ENCODE assay signal across 11 cellular contexts in the genomic region with DNA sequence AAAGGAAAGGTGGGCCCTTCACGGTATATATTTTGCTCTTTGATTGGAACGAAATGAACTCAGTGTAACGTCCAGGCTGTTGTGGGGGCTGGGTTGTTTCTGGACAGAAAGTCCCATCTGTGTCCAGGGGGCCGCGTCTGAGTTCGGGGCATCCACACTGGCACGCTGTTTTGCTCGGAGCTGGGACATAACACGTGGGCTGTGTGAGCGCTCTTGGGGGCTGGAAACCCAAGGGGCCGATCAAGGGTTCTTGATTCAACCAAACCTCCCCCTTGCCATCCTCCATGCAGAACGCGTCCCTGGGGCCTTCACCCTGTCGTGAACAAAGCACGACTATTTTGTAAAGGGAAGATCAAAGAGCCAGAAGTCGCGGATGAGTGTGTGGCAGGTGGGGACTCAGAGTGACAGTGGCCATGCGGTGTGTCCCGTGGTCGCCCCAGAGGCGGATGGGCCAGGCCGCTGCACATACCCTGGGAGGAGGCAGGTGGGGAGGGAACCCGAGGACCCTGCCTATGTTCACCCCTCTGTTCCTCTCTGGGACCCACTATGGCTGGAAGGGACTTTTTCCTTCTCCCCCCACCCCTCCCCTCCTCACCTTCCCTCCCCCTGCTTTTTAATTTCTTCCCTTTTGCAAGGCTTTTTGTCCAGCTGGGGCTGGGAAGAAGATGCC.
A peak's percentile ranks its signal among the peaks of the same experiment; 100 is the strongest.
DNase-seq lines count a peak whose midpoint lies in the region; ATAC-seq and TF ChIP-seq lines count a peak whose summit lies in the region.
"Had no signal": no experiment of that assay in that cellular context is flagged by ENCODE, and none has a peak within 500 bp of the region (broad histone marks: within the 10 kb centered on the region; RNA-seq: fewer than 3 reads in every experiment).

No MANE protein-coding gene starts in this region.

- TF ChIP-seq CTCF in AG04449 (IDR thresholded peaks at IDR 0.05; ENCODE audit: insufficient read depth, low read length, missing control alignments) (no peak), mesothelial cell of epicardium (IDR thresholded peaks at IDR 0.05; ENCODE audit: unreplicated experiment) (no peak), natural killer cell (IDR thresholded peaks at IDR 0.05) (no peak)

- peak overlapping the region; percentile 51 for H3K4me3 ChIP-seq in AG04449 (ENCODE audit: low read depth, low read length)
- peak overlapping the region; percentile 59 for H3K4me3 ChIP-seq in H7 (ENCODE audit: insufficient read depth, low read depth, low read length)

- no peak for DNase-seq in AG04449 (ENCODE audit: low read depth, low spot score)
- DNase-seq in H7: peak; percentile 66
- no peak for DNase-seq in activated naive CD8-positive, alpha-beta T cell treated with anti-CD3 and anti-CD28 coated beads, Interleukin-2, amount 50 U/mL, for 24 hours
- no peak for DNase-seq in mesothelial cell of epicardium (ENCODE audit: low spot score in 2 of 2, unreplicated experiment in 2 of 2)
- no peak for DNase-seq in NCI-H748 treated with DMSO at 0.1 percent for 48 hours (lab: John Stamatoyannopoulos, UW)
- DNase-seq in natural killer cell: no peak
- DNase-seq in midbrain (lab: John Stamatoyannopoulos, UW): no peak
- DNase-seq in activated CD4-positive, alpha-beta memory T cell treated with anti-CD3 and anti-CD28 coated beads, Interleukin-2, amount 10 ng/mL, durations not matched to agents 7 days and 5 days: no peak
- DNase-seq: activated CD4-positive, alpha-beta T cell treated with anti-CD3 and anti-CD28 coated beads for 1 hour had no signal

- peaks cover 25% of the 10 kb centered on the region for H3K27me3 ChIP-seq in H7 (ENCODE audit: control insufficient read depth, insufficient read depth, low read length)

- intact Hi-C loops in natural killer cell (cut with micrococcal nuclease): no loop called here

- H3K4me3 Mint-ChIP-seq in activated naive CD8-positive, alpha-beta T cell treated with anti-CD3 and anti-CD28 coated beads, Interleukin-2, amount 50 U/mL, for 24 hours: peak overlapping the region; percentile 63
- H3K4me3 Mint-ChIP-seq in mesothelial cell of epicardium: peak overlapping the region; percentile 57
- no peak overlapping the region for H3K4me3 Mint-ChIP-seq in natural killer cell
- no peak overlapping the region for H3K4me3 Mint-ChIP-seq in activated CD4-positive, alpha-beta memory T cell treated with anti-CD3 and anti-CD28 coated beads, Interleukin-2, amount 10 ng/mL, durations not matched to agents 7 days and 5 days
- H3K4me3 Mint-ChIP-seq: central memory CD8-positive, alpha-beta T cell had no signal

- CTCF ChIA-PET in AG04449 (lab: Yijun Ruan, JAX): interaction anchor here (0.8 to 2.9 kb wide), 4 partner anchors 9 to 486 kb away, joined by 3 to 11 read pairs (median 4); no protein-coding TSS in a partner anchor
- CTCF ChIA-PET in activated CD4-positive, alpha-beta memory T cell treated with anti-CD3 and anti-CD28 coated beads, Interleukin-2, amount 10 ng/mL, durations not matched to agents 7 days and 5 days (lab: Charles Lee): no interaction called here

- H3K27ac Mint-ChIP-seq in activated naive CD8-positive, alpha-beta T cell treated with anti-CD3 and anti-CD28 coated beads, Interleukin-2, amount 50 U/mL, for 24 hours: no peak overlapping the region
- H3K27ac Mint-ChIP-seq in mesothelial cell of epicardium (no peak overlapping the region), natural killer cell (no peak overlapping the region)
- H3K27ac Mint-ChIP-seq in activated CD4-positive, alpha-beta memory T cell treated with anti-CD3 and anti-CD28 coated beads, Interleukin-2, amount 10 ng/mL, durations not matched to agents 7 days and 5 days: no peak overlapping the region

- POLR2A ChIA-PET in AG04449 (lab: Yijun Ruan, JAX): no interaction called here
- POLR2A ChIA-PET in activated CD4-positive, alpha-beta memory T cell treated with anti-CD3 and anti-CD28 coated beads, Interleukin-2, amount 10 ng/mL, durations not matched to agents 7 days and 5 days (lab: Charles Lee): interaction anchor here (0.6 to 0.8 kb wide), 2 partner anchors 93 to 139 kb away, joined by 3 read pairs; no protein-coding TSS in a partner anchor

- ATAC-seq in activated naive CD8-positive, alpha-beta T cell treated with anti-CD3 and anti-CD28 coated beads, Interleukin-2, amount 50 U/mL, for 24 hours: no peak
- ATAC-seq in natural killer cell: no peak

- no peaks in the 10 kb centered on the region for H3K36me3 Mint-ChIP-seq in activated naive CD8-positive, alpha-beta T cell treated with anti-CD3 and anti-CD28 coated beads, Interleukin-2, amount 50 U/mL, for 24 hours (ENCODE audit: low read depth)
- no peaks in the 10 kb centered on the region for H3K36me3 Mint-ChIP-seq in mesothelial cell of epicardium
- H3K36me3 Mint-ChIP-seq in natural killer cell: no peaks in the 10 kb centered on the region
- no peaks in the 10 kb centered on the region for H3K36me3 Mint-ChIP-seq in activated CD4-positive, alpha-beta memory T cell treated with anti-CD3 and anti-CD28 coated beads, Interleukin-2, amount 10 ng/mL, durations not matched to agents 7 days and 5 days (ENCODE audit: low read depth)

- H3K27me3 Mint-ChIP-seq in activated naive CD8-positive, alpha-beta T cell treated with anti-CD3 and anti-CD28 coated beads, Interleukin-2, amount 50 U/mL, for 24 hours: peaks cover 17% of the 10 kb centered on the region
- H3K27me3 Mint-ChIP-seq in mesothelial cell of epicardium (ENCODE audit: low read depth): peaks cover 60% of the 10 kb centered on the region
- peaks cover 10 to 18% of the 10 kb centered on the region in 2 donors for H3K27me3 Mint-ChIP-seq in natural killer cell (ENCODE audit: low read depth in 2 of 2)
- peaks cover 35% of the 10 kb centered on the region for H3K27me3 Mint-ChIP-seq in activated CD4-positive, alpha-beta memory T cell treated with anti-CD3 and anti-CD28 coated beads, Interleukin-2, amount 10 ng/mL, durations not matched to agents 7 days and 5 days

- peaks cover 6% of the 10 kb centered on the region for H3K4me1 Mint-ChIP-seq in activated naive CD8-positive, alpha-beta T cell treated with anti-CD3 and anti-CD28 coated beads, Interleukin-2, amount 50 U/mL, for 24 hours
- H3K4me1 Mint-ChIP-seq in mesothelial cell of epicardium (peaks cover 4% of the 10 kb centered on the region), natural killer cell (no peaks in the 10 kb centered on the region)
- peaks cover 2% of the 10 kb centered on the region for H3K4me1 Mint-ChIP-seq in activated CD4-positive, alpha-beta memory T cell treated with anti-CD3 and anti-CD28 coated beads, Interleukin-2, amount 10 ng/mL, durations not matched to agents 7 days and 5 days
- H3K4me1 Mint-ChIP-seq: central memory CD8-positive, alpha-beta T cell had no signal

- no peaks in the 10 kb centered on the region for H3K9me3 Mint-ChIP-seq in activated naive CD8-positive, alpha-beta T cell treated with anti-CD3 and anti-CD28 coated beads, Interleukin-2, amount 50 U/mL, for 24 hours
- H3K9me3 Mint-ChIP-seq in mesothelial cell of epicardium (no peaks in the 10 kb centered on the region), natural killer cell (no peaks in the 10 kb centered on the region)
- H3K9me3 Mint-ChIP-seq in activated CD4-positive, alpha-beta memory T cell treated with anti-CD3 and anti-CD28 coated beads, Interleukin-2, amount 10 ng/mL, durations not matched to agents 7 days and 5 days: no peaks in the 10 kb centered on the region
- H3K9me3 Mint-ChIP-seq: central memory CD8-positive, alpha-beta T cell had no signal

- H3K36me3 ChIP-seq in H7 (replicated peaks; ENCODE audit: control insufficient read depth, insufficient read depth, low read length): no peaks in the 10 kb centered on the region
- H3K36me3 ChIP-seq: prostate gland had no signal

Comparison
In these comparisons a context has a peak if more than half of its experiments do, and no peak if none do; other contexts are left out.
1. H3K4me3 Mint-ChIP-seq: peak in activated naive CD8-positive, alpha-beta T cell treated with anti-CD3 and anti-CD28 coated beads, Interleukin-2, amount 50 U/mL, for 24 hours (single experiment) and mesothelial cell of epicardium (single experiment); none in natural killer cell (single experiment) and activated CD4-positive, alpha-beta memory T cell treated with anti-CD3 and anti-CD28 coated beads, Interleukin-2, amount 10 ng/mL, durations not matched to agents 7 days and 5 days (single experiment).